Comparison of ENCODE assay signal across 24 cellular contexts in the genomic region with DNA sequence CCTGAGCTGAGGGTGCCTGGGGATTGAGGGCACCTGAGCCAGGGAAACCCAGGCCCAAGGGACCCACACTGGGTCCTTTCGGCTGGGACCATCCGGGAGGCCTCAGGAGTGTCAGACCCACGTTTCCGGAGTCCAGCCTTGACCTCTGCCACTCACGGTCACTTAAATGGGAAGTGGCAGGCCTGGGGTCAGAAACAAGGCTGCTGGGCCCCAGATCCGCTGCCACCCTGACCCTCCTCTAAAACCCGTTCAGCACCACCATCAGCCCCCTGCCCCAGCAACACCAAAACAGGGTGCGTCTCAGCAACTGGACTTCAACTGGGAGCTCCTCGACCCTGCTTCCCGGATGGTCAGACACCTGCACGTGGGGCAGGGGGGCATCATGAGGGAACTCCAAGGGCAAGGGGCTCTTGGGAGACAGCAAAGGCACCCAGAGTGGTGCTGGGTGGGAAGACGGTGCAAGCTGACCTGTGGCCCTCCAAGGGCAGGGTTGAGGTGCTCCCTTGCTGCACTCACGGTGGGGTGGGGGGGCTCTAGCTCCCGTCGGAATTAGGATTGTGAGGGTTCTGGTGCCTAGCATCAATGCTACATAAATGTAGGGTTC. TPM values are rescaled to one million over a fixed set of nuclear protein-coding genes. Genes with fewer than 3 reads are reported as not detected.
DNase-seq lines count a peak whose midpoint lies in the region; ATAC-seq, FAIRE-seq and TF ChIP-seq lines count a peak whose summit lies in the region.
"Had no signal": no experiment of that assay in that cellular context is flagged by ENCODE, and none has a peak within 500 bp of the region (broad histone marks: within the 10 kb centered on the region; RNA-seq: fewer than 3 reads in every experiment).

No MANE protein-coding gene starts in this region.

- 29% methylated on average over 15 of the region's 15 CpGs for WGBS in K562 (ENCODE audit: insufficient coverage, low coverage, missing lambda C conversion rate)

- H3K27ac ChIP-seq in K562 (ENCODE audit: extremely low read depth, low read depth, low read length) (no peak overlapping the region), temporal lobe (ENCODE audit: low read depth, low read length) (peak overlapping the region; percentile 73)

- H3K9me1 ChIP-seq in K562 (ENCODE audit: control insufficient read depth, insufficient read depth, low read length), result no peaks in the 10 kb centered on the region

- no peaks in the 10 kb centered on the region for H3K36me3 Mint-ChIP-seq in mesothelial cell of epicardium
- H3K36me3 Mint-ChIP-seq: activated CD4-positive, alpha-beta memory T cell treated with anti-CD3 and anti-CD28 coated beads for 36 hours; brain had no signal

- no peaks in the 10 kb centered on the region for H3K79me2 ChIP-seq in K562 (ENCODE audit: control insufficient read depth, insufficient read depth, low read length)

- peak overlapping the region; percentile 45 for H3K4me3 Mint-ChIP-seq in mesothelial cell of epicardium
- H3K4me3 Mint-ChIP-seq: activated CD4-positive, alpha-beta memory T cell treated with anti-CD3 and anti-CD28 coated beads for 36 hours; nephron progenitor cell had no signal

- TF ChIP-seq CTCF in K562 (IDR thresholded peaks at IDR 0.05 in 2 of 3, conservative IDR thresholded peaks at IDR 0.05 in 1 of 3; ENCODE audit: insufficient read depth in 2 of 3, low read depth in 1 of 3, low read length in 3 of 3) (no peak), mesothelial cell of epicardium (IDR thresholded peaks at IDR 0.05; ENCODE audit: unreplicated experiment) (no peak)

- ATAC-seq in K562 (no peak), GM21723 (IDR thresholded peaks at IDR 0.05; ENCODE audit: unreplicated experiment) (no peak)
- ATAC-seq: GM12878; Right ventricle myocardium inferior; stimulated activated naive CD8-positive, alpha-beta T cell treated with anti-CD3 and anti-CD28 coated beads, Interleukin-15, amount 100 ng/mL, for 72 hours had no signal

- H3K4me1 Mint-ChIP-seq in mesothelial cell of epicardium, result peaks cover 19% of the 10 kb centered on the region

- no peak overlapping the region for H3K27ac Mint-ChIP-seq in mesothelial cell of epicardium
- H3K27ac Mint-ChIP-seq: activated CD4-positive, alpha-beta memory T cell treated with anti-CD3 and anti-CD28 coated beads for 36 hours; brain; nephron progenitor cell; stimulated activated naive CD8-positive, alpha-beta T cell treated with anti-CD3 and anti-CD28 coated beads, Interleukin-15, amount 100 ng/mL, for 72 hours had no signal

- H3K27me3 ChIP-seq in K562 (ENCODE audit: control insufficient read depth in 2 of 2, insufficient read depth in 2 of 2, low read length in 2 of 2), result peaks cover 5 to 28% of the 10 kb centered on the region in 2 experiments; a peak in 4 of 5 replicates

- no peak overlapping the region for H2AFZ ChIP-seq in K562 (ENCODE audit: low read depth, low read length)

- peak overlapping the region in 1 of 2 experiments; percentile 78; a peak in 1 of 4 replicates for H3K9ac ChIP-seq in K562 (ENCODE audit: insufficient read depth in 1 of 2, low read depth in 2 of 2, low read length in 2 of 2)

- intact Hi-C loops in K562 (cut with micrococcal nuclease), result no loop called here

- DNase-seq in activated effector memory CD4-positive, alpha-beta T cell treated with anti-CD3 and anti-CD28 coated beads, Interleukin-2, amount 50 U/mL, for 16 hours, result peak; percentile 61
- DNase-seq in activated effector memory CD4-positive, alpha-beta T cell treated with Interleukin-2 at 50 U/mL for 16 hours, result no peak
- DNase-seq in K562 (ENCODE audit: extremely low read depth in 1 of 4, low spot score in 3 of 4) (peak in 1 of 4 experiments; percentile 4), mesothelial cell of epicardium (ENCODE audit: low spot score in 2 of 2, unreplicated experiment in 2 of 2) (no peak), CD1c-positive myeloid dendritic cell (ENCODE audit: extremely low spot score) (no peak), NCI-H128 (lab: John Stamatoyannopoulos, UW; ENCODE audit: unreplicated experiment) (no peak)
- DNase-seq: 8988T; activated CD4-positive, alpha-beta memory T cell treated with anti-CD3 and anti-CD28 coated beads for 36 hours; activated CD4-positive, CD25-positive, alpha-beta regulatory T cell; HCEC 1CT; islet precursor cell; NCI-H1436; NCI-H446; NCI-H82; nephron progenitor cell; stimulated activated naive CD8-positive, alpha-beta T cell treated with anti-CD3 and anti-CD28 coated beads, Interleukin-15, amount 100 ng/mL, for 72 hours; upper lobe of left lung had no signal

- peaks cover 4% of the 10 kb centered on the region; the same call in 1 of the 2 replicates for H4K20me1 ChIP-seq in K562 (replicated peaks; ENCODE audit: control insufficient read depth, insufficient read depth, low read length)

- no peak for TF ChIP-seq RAD21 in K562 (CRISPR knock-in tag; conservative IDR thresholded peaks at IDR 0.05 in 1 of 2, IDR thresholded peaks at IDR 0.05 in 1 of 2)

- no peaks in the 10 kb centered on the region for H3K36me3 ChIP-seq in K562 (ENCODE audit: control insufficient read depth, insufficient read depth, low read length)
- H3K36me3 ChIP-seq: prostate gland, upper lobe of left lung had no signal

- TF ChIP-seq EP300 in K562 (IDR thresholded peaks at IDR 0.05; ENCODE audit: low read length), result no peak

- TF ChIP-seq POLR2A in K562 (conservative IDR thresholded peaks at IDR 0.05), result no peak

- in situ Hi-C loops in K562 (cut with MboI), result no loop called here

- POLR2A ChIA-PET in K562 (lab: Yijun Ruan, JAX), result interaction anchor here (0.6 to 1.1 kb wide), 2 partner anchors 9 kb away, joined by 3 read pairs; no protein-coding TSS in a partner anchor

- CTCF ChIA-PET in K562 (lab: Yijun Ruan, JAX; ENCODE audit: low intra/inter-chr PET ratio), result no interaction called here

- peaks cover 72% of the 10 kb centered on the region for H3K27me3 Mint-ChIP-seq in mesothelial cell of epicardium (ENCODE audit: low read depth)

- H3K9me3 Mint-ChIP-seq in mesothelial cell of epicardium, result no peaks in the 10 kb centered on the region
- H3K9me3 Mint-ChIP-seq: activated CD4-positive, alpha-beta memory T cell treated with anti-CD3 and anti-CD28 coated beads for 36 hours; brain; nephron progenitor cell; stimulated activated naive CD8-positive, alpha-beta T cell treated with anti-CD3 and anti-CD28 coated beads, Interleukin-15, amount 100 ng/mL, for 72 hours had no signal

- peaks cover 8 to 54% of the 10 kb centered on the region in 2 experiments; a peak in 4 of 5 replicates for H3K4me1 ChIP-seq in K562 (replicated peaks in 1 of 2; ENCODE audit: control insufficient read depth in 2 of 2, insufficient read depth in 2 of 2, low read length in 2 of 2)

- H3K4me2 ChIP-seq in K562 (ENCODE audit: insufficient read depth, low read length), result no peak overlapping the region

- BruUV-seq in K562 (replicated peaks; lab: Mats Ljungman, UMichigan), result no TSS peak

- no peak for FAIRE-seq in K562 (lab: Jason Lieb, UNC)
- FAIRE-seq: colon, GM12878 had no signal

- H3K9me3 ChIP-seq in K562 (replicated peaks; ENCODE audit: control insufficient read depth, insufficient read depth, low read depth, low read length), result no peaks in the 10 kb centered on the region
- H3K9me3 ChIP-seq: prostate gland, upper lobe of left lung had no signal

- no peak overlapping the region for H3K4me3 ChIP-seq in K562
- H3K4me3 ChIP-seq: GM12878 had no signal

TF ChIP-seq in K562, 482 proteins besides CTCF, POLR2A, EP300 and RAD21 (continues in another document):
- TF ChIP-seq TRIM28 (IDR thresholded peaks at IDR 0.05), result no peak

RNA-seq across cellular contexts. Expression of gene PLPP2, which starts 1.2 kb away (rescaled TPM):
- total RNA-seq in K562 (2011; cell fraction: chromatin; rRNA removed; ENCODE audit: low replicate concordance), result 6.2 and 17.1 TPM in 2 replicates
- 17.7 and 19.1 TPM in 2 replicates for total RNA-seq in K562 (2011; cell fraction: nucleolus; rRNA removed)
- 13.8 and 19.1 TPM in 2 replicates for total RNA-seq in K562 (2011; cell fraction: nucleoplasm; rRNA removed)
- 3.1 and 4.0 TPM in 2 replicates for total RNA-seq in K562 (2014; rRNA removed)
- total RNA-seq in K562 (2014; rRNA removed; fragmentation: Illumina TruSeq; extraction: Trizol), result 0.67 and 2.0 TPM in 2 replicates
- 0.51 and 0.64 TPM in 2 replicates for total RNA-seq in K562 (2015; rRNA removed; fragmentation: Illumina TruSeq; extraction: Trizol)
- total RNA-seq in K562 (2021), result 3.9 and 4.4 TPM in 2 replicates
- polyA plus RNA-seq in K562 (2011; rRNA removed), result 1.1 and 2.5 TPM in 2 replicates
- 1.9 and 11.7 TPM in 2 replicates for polyA plus RNA-seq in K562 (2011; cell fraction: cytosol; rRNA removed)
- 2.4 and 12.0 TPM in 2 replicates for polyA plus RNA-seq in K562 (2011; cell fraction: nucleus; rRNA removed)
- 0.58 and 1.5 TPM in 2 replicates for polyA plus RNA-seq in K562 (2012)
- 3.1 and 3.4 TPM in 2 replicates for polyA plus RNA-seq in K562 (2014; fragmentation: Illumina TruSeq; extraction: Trizol)
- under 1 TPM in 1 of 2 experiments, not detected in 1; 0.56 TPM for polyA plus RNA-seq in K562 (2014; fragmentation: Nextera tagmentation; extraction: Ambion mirVana)
- 2.0 and 2.2 TPM in 2 replicates for polyA plus RNA-seq in K562 (2014; rRNA removed)
- 0.63 and 3.3 TPM in 2 replicates for polyA minus RNA-seq in K562 (2011; rRNA and poly(A)+ RNA removed)
- polyA minus RNA-seq in K562 (2011; cell fraction: cytosol; rRNA and poly(A)+ RNA removed), result 2.7 TPM in 1 of 2 replicates, not detected in the other
- polyA minus RNA-seq in K562 (2011; cell fraction: nucleus; rRNA and poly(A)+ RNA removed), result 0.44 and 1.5 TPM in 2 replicates
- 8.0 to 8.8 TPM (median 8.4 TPM) in 3 replicates for total RNA-seq in mesothelial cell of epicardium
- 1.2 TPM for total RNA-seq in temporal lobe

RNA-seq across cellular contexts. Expression of gene MIER2, which starts 52.2 kb away (rescaled TPM):
- total RNA-seq in K562 (2011; cell fraction: chromatin; rRNA removed; ENCODE audit: low replicate concordance), result 96.1 and 210 TPM in 2 replicates
- 97.7 and 120 TPM in 2 replicates for total RNA-seq in K562 (2011; cell fraction: nucleolus; rRNA removed)
- 88.2 and 108 TPM in 2 replicates for total RNA-seq in K562 (2011; cell fraction: nucleoplasm; rRNA removed)
- 18.0 and 23.8 TPM in 2 replicates for total RNA-seq in K562 (2014; rRNA removed)
- total RNA-seq in K562 (2014; rRNA removed; fragmentation: Illumina TruSeq; extraction: Trizol), result 11.4 and 13.7 TPM in 2 replicates
- 15.2 and 15.6 TPM in 2 replicates for total RNA-seq in K562 (2015; rRNA removed; fragmentation: Illumina TruSeq; extraction: Trizol)
- total RNA-seq in K562 (2021), result 33.0 and 34.7 TPM in 2 replicates
- 13.0 and 17.2 TPM in 2 replicates for polyA plus RNA-seq in K562 (2011; rRNA removed)
- polyA plus RNA-seq in K562 (2011; cell fraction: cytosol; rRNA removed), result 15.0 and 27.6 TPM in 2 replicates
- 70.0 and 127 TPM in 2 replicates for polyA plus RNA-seq in K562 (2011; cell fraction: nucleus; rRNA removed)
- 22.7 and 32.9 TPM in 2 replicates for polyA plus RNA-seq in K562 (2012)
- polyA plus RNA-seq in K562 (2014; fragmentation: Illumina TruSeq; extraction: Trizol), result 24.3 and 32.5 TPM in 2 replicates
- under 1 TPM; 0.46 to 0.48 TPM for polyA plus RNA-seq in K562 (2014; fragmentation: Nextera tagmentation; extraction: Ambion mirVana)
- polyA plus RNA-seq in K562 (2014; rRNA removed), result 20.5 and 32.9 TPM in 2 replicates
- polyA minus RNA-seq in K562 (2011; rRNA and poly(A)+ RNA removed), result 39.5 and 48.7 TPM in 2 replicates
- polyA minus RNA-seq in K562 (2011; cell fraction: cytosol; rRNA and poly(A)+ RNA removed), result 15.7 and 31.0 TPM in 2 replicates
- polyA minus RNA-seq in K562 (2011; cell fraction: nucleus; rRNA and poly(A)+ RNA removed), result 37.3 and 44.9 TPM in 2 replicates
- total RNA-seq in mesothelial cell of epicardium, result 47.1 to 50.5 TPM (median 47.6 TPM) in 3 replicates
- total RNA-seq in temporal lobe, result 4.2 TPM
